29 cellular contexts compared by ENCODE assay signal in genomic region chr4:42008011-42008786, GRCh38. TPM values are rescaled to one million over a fixed set of nuclear protein-coding genes. Genes with fewer than 3 reads are reported as not detected.
"Had no signal": no experiment of that assay in that cellular context is flagged by ENCODE, and none has a peak within 500 bp of the region (broad histone marks: within the 10 kb centered on the region; RNA-seq: fewer than 3 reads in every experiment).

No MANE protein-coding gene starts in this region.

- H3K27ac ChIP-seq: ascending aorta, breast epithelium, esophagus muscularis mucosa, foreskin keratinocyte, gastrocnemius medialis had no signal

- ATAC-seq: activated naive CD4-positive, alpha-beta T cell treated with anti-CD3 and anti-CD28 coated beads, Interleukin-2, amount 50 U/mL, for 72 hours; activated T-cell treated with anti-CD3 and anti-CD28 coated beads, Interleukin-2, amount 50 U/mL, for 72 hours; effector memory CD8-positive, alpha-beta T cell; foreskin keratinocyte; gastrocnemius medialis; T-helper 17 cell had no signal

- H3K36me3 ChIP-seq: breast epithelium had no signal

- H3K4me1 ChIP-seq: ascending aorta, breast epithelium, foreskin keratinocyte had no signal

- DNase-seq: activated CD4-positive, alpha-beta memory T cell treated with anti-CD3 and anti-CD28 coated beads, Interleukin-2, amount 10 ng/mL, durations not matched to agents 7 days and 5 days; activated CD4-positive, alpha-beta T cell treated with anti-CD3 and anti-CD28 coated beads for 1 hour; activated CD4-positive, alpha-beta T cell treated with anti-CD3 and anti-CD28 coated beads for 4 hours; activated CD4-positive, alpha-beta T cell treated with anti-CD3 and anti-CD28 coated beads, Interleukin-2, amount 10 ng/mL, durations not matched to agents 7 days and 5 days; activated CD4-positive, alpha-beta T cell treated with anti-CD3 and anti-CD28 coated beads, Interleukin-2, amount 50 U/mL, for 4 hours; activated CD8-positive, alpha-beta memory T cell treated with anti-CD3 and anti-CD28 coated beads, Interleukin-2, amount 50 U/mL, for 48 hours; activated gamma-delta T cell; activated naive CD4-positive, alpha-beta T cell; activated naive CD4-positive, alpha-beta T cell treated with anti-CD3 and anti-CD28 coated beads, Interleukin-2, amount 10 ng/mL, durations not matched to agents 7 days and 5 days; activated naive CD8-positive, alpha-beta T cell treated with anti-CD3 and anti-CD28 coated beads, Interleukin-2, amount 10 ng/mL, durations not matched to agents 7 days and 5 days; activated T-cell treated with anti-CD3 and anti-CD28 coated beads for 4 hours; activated T-cell treated with anti-CD3 and anti-CD28 coated beads, Interleukin-2, amount 50 U/mL, for 24 hours; activated T-cell treated with anti-CD3 and anti-CD28 coated beads, Interleukin-2, amount 50 U/mL, for 72 hours; caudate nucleus; cortex of kidney; dermis blood vessel endothelial cell; effector CD4-positive, alpha-beta T cell; effector memory CD8-positive, alpha-beta T cell; erythroblast; foreskin keratinocyte; gastrocnemius medialis; T-helper 1 cell; T-helper 17 cell; T1000 had no signal

- H3K4me3 ChIP-seq: ascending aorta, breast epithelium, esophagus muscularis mucosa, gastrocnemius medialis had no signal

- H3K9me3 ChIP-seq: ascending aorta, breast epithelium, esophagus muscularis mucosa, gastrocnemius medialis had no signal

- H3K27me3 ChIP-seq: ascending aorta, breast epithelium, esophagus muscularis mucosa, foreskin keratinocyte, gastrocnemius medialis had no signal

RNA-seq across cellular contexts. Expression of gene DCAF4L1, which starts 26.6 kb away (rescaled TPM):
- total RNA-seq: chondrocyte had no signal
